ENCODE assay signal across 21 cellular contexts in genomic region chr14:27917896-27918295, GRCh38.
DNase-seq lines count a peak whose midpoint lies in the region; ATAC-seq, FAIRE-seq and TF ChIP-seq lines count a peak whose summit lies in the region.
"Had no signal": no experiment of that assay in that cellular context is flagged by ENCODE, and none has a peak within 500 bp of the region (broad histone marks: within the 10 kb centered on the region; RNA-seq: fewer than 3 reads in every experiment).

No MANE protein-coding gene starts in this region.

- in situ Hi-C loops in K562 (cut with MboI) = no loop called here

- no peaks in the 10 kb centered on the region for H4K20me1 ChIP-seq in K562 (replicated peaks; ENCODE audit: control insufficient read depth, insufficient read depth, low read length)

- H3K4me3 ChIP-seq in K562 (no peak overlapping the region), kidney (ENCODE audit: low read length in 2 of 2) (no peak overlapping the region)
- H3K4me3 ChIP-seq: A549, GM12878 had no signal

- no peaks in the 10 kb centered on the region for H3K27me3 Mint-ChIP-seq in activated naive CD4-positive, alpha-beta T cell treated with anti-CD3 and anti-CD28 coated beads, Interleukin-2, amount 10 ng/mL, durations not matched to agents 7 days and 5 days
- H3K27me3 Mint-ChIP-seq: CD4-positive, alpha-beta T cell had no signal

- no peak for ATAC-seq in K562
- ATAC-seq: A549, GM12878 had no signal

- FAIRE-seq in K562 (lab: Jason Lieb, UNC) (no peak), kidney (lab: Jason Lieb, UNC) (no peak)
- FAIRE-seq: A549, D721Med, GM12878 had no signal

- H3K27ac ChIP-seq in K562 (ENCODE audit: extremely low read depth, low read depth, low read length) (no peak overlapping the region), kidney (ENCODE audit: low read depth in 2 of 2, low read length in 2 of 2) (no peak overlapping the region)
- H3K27ac ChIP-seq: 22Rv1, A549, C4-2B had no signal

- no peak overlapping the region for H3K27ac Mint-ChIP-seq in activated naive CD4-positive, alpha-beta T cell treated with anti-CD3 and anti-CD28 coated beads, Interleukin-2, amount 10 ng/mL, durations not matched to agents 7 days and 5 days
- H3K27ac Mint-ChIP-seq: CD4-positive, alpha-beta T cell had no signal

- H3K4me2 ChIP-seq in K562 (ENCODE audit: insufficient read depth, low read length) = no peak overlapping the region
- H3K4me2 ChIP-seq: A549 had no signal

- no peaks in the 10 kb centered on the region for H3K79me2 ChIP-seq in K562 (ENCODE audit: control insufficient read depth, insufficient read depth, low read length)

- peak; percentile 12 for DNase-seq in Daoy (ENCODE audit: low read depth)
- no peak for DNase-seq in HEK293T (ENCODE audit: extremely low spot score)
- no peak for DNase-seq in K562 (ENCODE audit: extremely low read depth in 1 of 4, low spot score in 3 of 4)
- peak; percentile 11 for DNase-seq in kidney
- DNase-seq in cerebellum (ENCODE audit: low spot score) = no peak
- no peak for DNase-seq in stimulated activated CD4-positive, alpha-beta T cell treated with anti-CD3 and anti-CD28 coated beads, Interleukin-1b, Interleukin-23, amount 100 ng/mL, for 48 hours
- no peak for DNase-seq in activated CD4-positive, alpha-beta T cell treated with anti-CD3 and anti-CD28 coated beads for 48 hours
- DNase-seq in activated naive CD4-positive, alpha-beta T cell treated with anti-CD3 and anti-CD28 coated beads, Interleukin-2, amount 10 ng/mL, durations not matched to agents 7 days and 5 days = no peak
- DNase-seq: AML-193; Caco-2; CD4-positive, alpha-beta T cell; DMS153; DMS79; H7; IMR-90; KBM-7 had no signal

- peaks cover 2% of the 10 kb centered on the region for H3K36me3 Mint-ChIP-seq in activated naive CD4-positive, alpha-beta T cell treated with anti-CD3 and anti-CD28 coated beads, Interleukin-2, amount 10 ng/mL, durations not matched to agents 7 days and 5 days

- TF ChIP-seq CTCF in K562 (IDR thresholded peaks at IDR 0.05 in 2 of 3, conservative IDR thresholded peaks at IDR 0.05 in 1 of 3; ENCODE audit: insufficient read depth in 2 of 3, low read depth in 1 of 3, low read length in 3 of 3) (no peak), kidney (IDR thresholded peaks at IDR 0.05; ENCODE audit: borderline replicate concordance, extremely low read depth, insufficient read depth) (no peak)

- H3K9me1 ChIP-seq in K562 (ENCODE audit: control insufficient read depth, insufficient read depth, low read length) = no peaks in the 10 kb centered on the region

- no peaks in the 10 kb centered on the region for H3K27me3 ChIP-seq in K562 (ENCODE audit: control insufficient read depth in 2 of 2, insufficient read depth in 2 of 2, low read length in 2 of 2)

- TF ChIP-seq EP300 in K562 (IDR thresholded peaks at IDR 0.05; ENCODE audit: low read length) = no peak

- POLR2A ChIA-PET in HEK293T (lab: Yijun Ruan, JAX) = no interaction called here
- POLR2A ChIA-PET in K562 (lab: Yijun Ruan, JAX) = no interaction called here

- H3K4me1 ChIP-seq in K562 (replicated peaks in 1 of 2; ENCODE audit: control insufficient read depth in 2 of 2, insufficient read depth in 2 of 2, low read length in 2 of 2) (no peaks in the 10 kb centered on the region), kidney (ENCODE audit: control insufficient read depth in 1 of 2, insufficient read depth in 1 of 2, low read depth in 1 of 2, low read length in 2 of 2) (no peaks in the 10 kb centered on the region)
- H3K4me1 ChIP-seq: A549, Caco-2 had no signal

- H3K9me3 Mint-ChIP-seq in activated naive CD4-positive, alpha-beta T cell treated with anti-CD3 and anti-CD28 coated beads, Interleukin-2, amount 10 ng/mL, durations not matched to agents 7 days and 5 days = peaks cover 14% of the 10 kb centered on the region

- H3K4me1 Mint-ChIP-seq in activated naive CD4-positive, alpha-beta T cell treated with anti-CD3 and anti-CD28 coated beads, Interleukin-2, amount 10 ng/mL, durations not matched to agents 7 days and 5 days = no peaks in the 10 kb centered on the region

- no TSS peak for BruUV-seq in K562 (replicated peaks; lab: Mats Ljungman, UMichigan)

- no peak for TF ChIP-seq RAD21 in K562 (CRISPR knock-in tag; conservative IDR thresholded peaks at IDR 0.05 in 1 of 2, IDR thresholded peaks at IDR 0.05 in 1 of 2)

- H3K9me3 ChIP-seq in K562 (replicated peaks; ENCODE audit: control insufficient read depth, insufficient read depth, low read depth, low read length) = no peaks in the 10 kb centered on the region
- H3K9me3 ChIP-seq in kidney (ENCODE audit: control insufficient read depth in 1 of 2, low read length in 2 of 2) = no peaks in the 10 kb centered on the region
- H3K9me3 ChIP-seq: A549, Caco-2 had no signal

- TF ChIP-seq POLR2A in K562 (conservative IDR thresholded peaks at IDR 0.05) = no peak

- H3K36me3 ChIP-seq in K562 (ENCODE audit: control insufficient read depth, insufficient read depth, low read length) (no peaks in the 10 kb centered on the region), kidney (ENCODE audit: control insufficient read depth in 1 of 2, insufficient read depth in 2 of 2, low read length in 2 of 2) (no peaks in the 10 kb centered on the region)

- H3K9ac ChIP-seq in K562 (ENCODE audit: insufficient read depth in 1 of 2, low read depth in 2 of 2, low read length in 2 of 2) = no peak overlapping the region
- H3K9ac ChIP-seq in kidney (ENCODE audit: low read length in 2 of 2) = no peak overlapping the region

- CTCF ChIA-PET in HEK293T (lab: Yijun Ruan, JAX) (no interaction called here), K562 (lab: Yijun Ruan, JAX; ENCODE audit: low intra/inter-chr PET ratio) (no interaction called here)
- CTCF ChIA-PET in activated naive CD4-positive, alpha-beta T cell treated with anti-CD3 and anti-CD28 coated beads, Interleukin-2, amount 10 ng/mL, durations not matched to agents 7 days and 5 days (lab: Charles Lee) = no interaction called here

- H2AFZ ChIP-seq in K562 (ENCODE audit: low read depth, low read length) = no peak overlapping the region

- WGBS in K562 (ENCODE audit: insufficient coverage, low coverage, missing lambda C conversion rate) = 0% methylated on average over 3 of the region's 3 CpGs

- no peak overlapping the region for H3K4me3 Mint-ChIP-seq in activated naive CD4-positive, alpha-beta T cell treated with anti-CD3 and anti-CD28 coated beads, Interleukin-2, amount 10 ng/mL, durations not matched to agents 7 days and 5 days
- H3K4me3 Mint-ChIP-seq: CD4-positive, alpha-beta T cell had no signal

- intact Hi-C loops in K562 (cut with micrococcal nuclease) = no loop called here
- intact Hi-C loops in kidney (cut with DNase I) = no loop called here

TF ChIP-seq in HEK293T, 16 proteins besides CTCF, POLR2A, EP300 and RAD21:
- no peak for TF ChIP-seq FOXK2 (IDR thresholded peaks at IDR 0.05)
- TF ChIP-seq SP1 (IDR thresholded peaks at IDR 0.05) = no peak
- TF ChIP-seq PKNOX1 (IDR thresholded peaks at IDR 0.05) = peak; percentile 33; the same call in 1 of the 2 replicates
- TF ChIP-seq ELF4 (IDR thresholded peaks at IDR 0.05) = no peak
- no peak for TF ChIP-seq HDGF (IDR thresholded peaks at IDR 0.05; ENCODE audit: borderline replicate concordance)
- no peak for TF ChIP-seq ZNF384 (IDR thresholded peaks at IDR 0.05)
- TF ChIP-seq CTBP1 (IDR thresholded peaks at IDR 0.05; ENCODE audit: borderline replicate concordance) = no peak
TF ChIP-seq in HEK293T: peak in this region for 1.

TF ChIP-seq in K562, 482 proteins besides CTCF, POLR2A, EP300 and RAD21:
- TF ChIP-seq PKNOX1 (IDR thresholded peaks at IDR 0.05) (0 out of 2 replicates have a peak, but pooled peaks have one; percentile 16), PHF8 (IDR thresholded peaks at IDR 0.05; ENCODE audit: borderline replicate concordance, low read length) (no peak), SPI1 (IDR thresholded peaks at IDR 0.05; ENCODE audit: borderline replicate concordance, low read depth, low read length) (no peak)

Comparison
In these comparisons a context has a peak if more than half of its experiments do, and no peak if none do; other contexts are left out.
1. DNase-seq: peak in Daoy (single experiment) and kidney (single experiment); none in HEK293T (single experiment), K562 (0 of 4), cerebellum (single experiment), stimulated activated CD4-positive, alpha-beta T cell treated with anti-CD3 and anti-CD28 coated beads, Interleukin-1b, Interleukin-23, amount 100 ng/mL, for 48 hours (single experiment), activated CD4-positive, alpha-beta T cell treated with anti-CD3 and anti-CD28 coated beads for 48 hours (single experiment) and activated naive CD4-positive, alpha-beta T cell treated with anti-CD3 and anti-CD28 coated beads, Interleukin-2, amount 10 ng/mL, durations not matched to agents 7 days and 5 days (single experiment).